In the genomic region with DNA sequence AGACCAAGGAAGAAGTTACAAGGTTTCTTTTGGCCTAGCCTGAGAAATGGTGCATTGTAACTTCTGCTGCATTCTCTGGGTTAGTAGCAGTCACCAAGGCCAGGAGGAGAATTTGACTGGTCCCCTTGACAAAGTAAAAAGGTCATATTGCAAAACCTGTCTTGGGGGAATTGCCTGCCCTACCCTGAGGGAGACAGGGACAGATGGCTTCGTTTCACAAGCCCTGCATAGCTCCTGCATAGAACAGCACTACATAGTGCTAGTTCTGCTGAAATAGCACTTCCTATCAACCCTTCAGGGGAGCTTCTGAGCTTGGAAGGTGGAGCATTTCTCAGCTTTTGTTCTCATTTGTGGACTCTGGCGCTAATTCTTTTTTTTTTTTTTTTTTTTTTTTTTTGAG, we compare ENCODE assay signal across 17 cellular contexts.
"Had no signal": no experiment of that assay in that cellular context is flagged by ENCODE, and none has a peak within 500 bp of the region (broad histone marks: within the 10 kb centered on the region; RNA-seq: fewer than 3 reads in every experiment).

No MANE protein-coding gene starts in this region.

- ATAC-seq: activated T-helper 17 cell treated with anti-CD3 and anti-CD28 coated beads, Interleukin-2, amount 50 U/mL, for 72 hours; left ventricle myocardium superior; mucosa of descending colon; naive thymus-derived CD4-positive, alpha-beta T cell; stimulated activated effector memory CD8-positive, alpha-beta T cell treated with anti-CD3 and anti-CD28 coated beads, Interleukin-12 subunit alpha, Interleukin-12 subunit beta, amount 100 ng/mL, for 72 hours had no signal

- H3K9me3 ChIP-seq: tibial nerve, vagina had no signal

- H3K36me3 ChIP-seq: brain microvascular endothelial cell, tibial nerve, vagina had no signal

- DNase-seq: activated CD4-positive, alpha-beta T cell treated with anti-CD3 and anti-CD28 coated beads for 1 hour; activated CD4-positive, alpha-beta T cell treated with anti-CD3 and anti-CD28 coated beads, Interleukin-2, amount 50 U/mL, for 48 hours; activated naive CD4-positive, alpha-beta T cell treated with Interleukin-2 at 50 U/mL for 16 hours; anterior cingulate cortex; brain microvascular endothelial cell; effector CD8-positive, alpha-beta T cell; foreskin fibroblast; kidney glomerular epithelial cell; left ventricle myocardium superior; naive thymus-derived CD4-positive, alpha-beta T cell had no signal

- H3K4me3 ChIP-seq: mucosa of descending colon, tibial nerve, vagina had no signal

- H3K27me3 ChIP-seq: brain microvascular endothelial cell, tibial nerve, vagina had no signal

- H3K9ac ChIP-seq: parathyroid adenoma had no signal

- H3K79me2 ChIP-seq: parathyroid adenoma had no signal

- H3K27ac ChIP-seq: brain microvascular endothelial cell, parathyroid adenoma, tibial nerve, vagina, VCaP had no signal

- H3K4me1 ChIP-seq: vagina had no signal

- H2AFZ ChIP-seq: parathyroid adenoma had no signal
